22 cellular contexts compared by ENCODE assay signal in genomic region chr16:67137605-67138004, GRCh38. TPM values are rescaled to one million over a fixed set of nuclear protein-coding genes. Genes with fewer than 3 reads are reported as not detected.
DNase-seq lines count a peak whose midpoint lies in the region; ATAC-seq and TF ChIP-seq lines count a peak whose summit lies in the region.
"Had no signal": no experiment of that assay in that cellular context is flagged by ENCODE, and none has a peak within 500 bp of the region (broad histone marks: within the 10 kb centered on the region; RNA-seq: fewer than 3 reads in every experiment).

No MANE protein-coding gene starts in this region.

- TF ChIP-seq CTCF in chondrocyte (IDR thresholded peaks at IDR 0.05), result no peak

- peaks cover 28% of the 10 kb centered on the region for H3K36me3 Mint-ChIP-seq in chondrocyte (ENCODE audit: low read depth)

- no peaks in the 10 kb centered on the region for H3K9me3 Mint-ChIP-seq in chondrocyte (ENCODE audit: low read depth)
- H3K9me3 Mint-ChIP-seq: activated naive CD4-positive, alpha-beta T cell treated with anti-CD3 and anti-CD28 coated beads, Interleukin-2, amount 10 ng/mL, durations not matched to agents 7 days and 5 days; natural killer cell had no signal

- no peak for ATAC-seq in HG03135 (IDR thresholded peaks at IDR 0.05; ENCODE audit: unreplicated experiment)
- ATAC-seq: activated CD4-positive, CD25-positive, alpha-beta regulatory T cell treated with anti-CD3 and anti-CD28 coated beads, Interleukin-2, amount 50 U/mL, for 24 hours; lower lobe of right lung; natural killer cell had no signal

- no peaks in the 10 kb centered on the region for H3K27me3 Mint-ChIP-seq in chondrocyte (ENCODE audit: low read depth)
- H3K27me3 Mint-ChIP-seq: activated naive CD4-positive, alpha-beta T cell treated with anti-CD3 and anti-CD28 coated beads, Interleukin-2, amount 10 ng/mL, durations not matched to agents 7 days and 5 days had no signal

- H3K4me1 Mint-ChIP-seq in chondrocyte (ENCODE audit: low read depth), result peaks cover 4% of the 10 kb centered on the region
- H3K4me1 Mint-ChIP-seq: activated naive CD4-positive, alpha-beta T cell treated with anti-CD3 and anti-CD28 coated beads, Interleukin-2, amount 10 ng/mL, durations not matched to agents 7 days and 5 days; natural killer cell had no signal

- no peak overlapping the region for H3K4me3 Mint-ChIP-seq in chondrocyte (ENCODE audit: unreplicated experiment)
- H3K4me3 Mint-ChIP-seq: activated naive CD4-positive, alpha-beta T cell treated with anti-CD3 and anti-CD28 coated beads, Interleukin-2, amount 10 ng/mL, durations not matched to agents 7 days and 5 days; natural killer cell had no signal

- peak; percentile 63 for DNase-seq in A172 (ENCODE audit: low spot score)
- peak; percentile 75 for DNase-seq in HK-2 (ENCODE audit: unreplicated experiment)
- no peak for DNase-seq in chondrocyte (ENCODE audit: low spot score)
- peak; percentile 72 for DNase-seq in kidney tubule cell (ENCODE audit: low spot score)
- no peak for DNase-seq in UCSD-AML1 (lab: John Stamatoyannopoulos, UW; ENCODE audit: unreplicated experiment)
- no peak for DNase-seq in activated T-cell treated with anti-CD3 and anti-CD28 coated beads, Interleukin-2, amount 50 U/mL, for 48 hours
- no peak for DNase-seq in NCI-H146 (lab: John Stamatoyannopoulos, UW)
- DNase-seq: activated CD4-positive, alpha-beta T cell treated with anti-CD3 and anti-CD28 coated beads, Interleukin-2, amount 50 U/mL, for 48 hours; activated CD8-positive, alpha-beta memory T cell treated with anti-CD3 and anti-CD28 coated beads, Interleukin-2, amount 50 U/mL, for 4 hours; activated naive CD4-positive, alpha-beta T cell treated with anti-CD3 and anti-CD28 coated beads, Interleukin-2, amount 10 ng/mL, durations not matched to agents 7 days and 5 days; amygdala; Caco-2; lower lobe of right lung; MM.1S; natural killer cell; NCI-H1436 treated with DMSO at 0.1 percent for 48 hours; ovary; stimulated activated CD4-positive, alpha-beta T cell treated with anti-CD3 and anti-CD28 coated beads, Interleukin-4, amount 100 ng/mL, for 1 hour; T-helper 1 cell; trophoblast cell had no signal

- H3K27ac Mint-ChIP-seq in chondrocyte (ENCODE audit: unreplicated experiment), result peak overlapping the region; percentile 9
- H3K27ac Mint-ChIP-seq: activated naive CD4-positive, alpha-beta T cell treated with anti-CD3 and anti-CD28 coated beads, Interleukin-2, amount 10 ng/mL, durations not matched to agents 7 days and 5 days; natural killer cell had no signal

RNA-seq across cellular contexts. Expression of gene B3GNT9, which starts 13.2 kb away (rescaled TPM):
- 63.0 and 65.1 TPM in 2 replicates for total RNA-seq in A172 (2014; rRNA removed; shearing (Covaris generic))
- 39.9 to 64.4 TPM (median 41.4 TPM) in 3 replicates for total RNA-seq in chondrocyte

RNA-seq across cellular contexts. Expression of gene TRADD, which starts 22.1 kb away (rescaled TPM):
- 28.9 and 36.1 TPM in 2 replicates for total RNA-seq in A172 (2014; rRNA removed; shearing (Covaris generic))
- 16.6 to 20.0 TPM (median 19.1 TPM) in 3 replicates for total RNA-seq in chondrocyte

RNA-seq across cellular contexts. Expression of gene FBXL8, which starts 22.2 kb away (rescaled TPM):
- total RNA-seq in A172 (2014; rRNA removed; shearing (Covaris generic)), result 7.3 and 9.0 TPM in 2 replicates
- total RNA-seq in chondrocyte, result 14.6 to 17.5 TPM (median 16.0 TPM) in 3 replicates

RNA-seq across cellular contexts. Expression of gene HSF4, which starts 26.9 kb away (rescaled TPM):
- 5.8 and 10.9 TPM in 2 replicates for total RNA-seq in A172 (2014; rRNA removed; shearing (Covaris generic))
- 11.6 to 19.0 TPM (median 15.7 TPM) in 3 replicates for total RNA-seq in chondrocyte

RNA-seq across cellular contexts. Expression of gene PHAF1, which starts 27.9 kb away (rescaled TPM):
- 21.7 and 26.4 TPM in 2 replicates for total RNA-seq in A172 (2014; rRNA removed; shearing (Covaris generic))
- 14.0 to 18.2 TPM (median 14.9 TPM) in 3 replicates for total RNA-seq in chondrocyte

Comparison
In these comparisons a context has a peak if more than half of its experiments do, and no peak if none do; other contexts are left out.
1. DNase-seq: peak in A172 (single experiment), HK-2 (single experiment) and kidney tubule cell (single experiment); none in chondrocyte (single experiment), UCSD-AML1 (single experiment), activated T-cell treated with anti-CD3 and anti-CD28 coated beads, Interleukin-2, amount 50 U/mL, for 48 hours (0 of 2) and NCI-H146 (single experiment).